23 cellular contexts compared by ENCODE assay signal in genomic region chr2:126786765-126787164, GRCh38.
DNase-seq lines count a peak whose midpoint lies in the region; FAIRE-seq and TF ChIP-seq lines count a peak whose summit lies in the region.
"Had no signal": no experiment of that assay in that cellular context is flagged by ENCODE, and none has a peak within 500 bp of the region (broad histone marks: within the 10 kb centered on the region; RNA-seq: fewer than 3 reads in every experiment).

No MANE protein-coding gene starts in this region.

- no peaks in the 10 kb centered on the region for H3K9me3 ChIP-seq in neuronal stem cell (replicated peaks in 1 of 2; ENCODE audit: control insufficient read depth in 2 of 2, insufficient read depth in 1 of 2, low read depth in 1 of 2, low read length in 2 of 2)
- H3K9me3 ChIP-seq in spleen = no peaks in the 10 kb centered on the region
- H3K9me3 ChIP-seq: BLaER1, Caco-2, HAP-1 had no signal

- no peak overlapping the region for H2BK15ac ChIP-seq in neuronal stem cell (ENCODE audit: low read length)

- H3K4ac ChIP-seq in neuronal stem cell (ENCODE audit: low read length) = no peak overlapping the region

- H3K4me3 ChIP-seq in neuronal stem cell (ENCODE audit: low read length in 2 of 2) (no peak overlapping the region), spleen (no peak overlapping the region)
- H3K4me3 ChIP-seq: BLaER1, HAP-1 had no signal

- H2AK5ac ChIP-seq in neuronal stem cell (ENCODE audit: low read depth, low read length) = no peak overlapping the region

- no peak overlapping the region for H3K23ac ChIP-seq in neuronal stem cell (ENCODE audit: low read depth, low read length, poor library complexity)

- intact Hi-C loops in spleen (cut with DNase I; ENCODE audit: low total_unique reads) = no loop called here

- peak; percentile 9 for DNase-seq in activated effector memory CD4-positive, alpha-beta T cell treated with anti-CD3 and anti-CD28 coated beads, Interleukin-2, amount 50 U/mL, for 16 hours
- no peak for DNase-seq in activated effector memory CD4-positive, alpha-beta T cell treated with Interleukin-2 at 50 U/mL for 16 hours
- DNase-seq in GM13976 (ENCODE audit: low spot score) (no peak), neuronal stem cell (ENCODE audit: low spot score) (no peak), spleen (peak; percentile 37), GM12891 (ENCODE audit: insufficient read length, low spot score) (no peak), NCI-H2107 treated with DMSO at 0.1 percent for 48 hours (lab: John Stamatoyannopoulos, UW; ENCODE audit: unreplicated experiment) (no peak), NCI-H446 treated with DMSO at 0.1 percent for 48 hours (lab: John Stamatoyannopoulos, UW) (no peak)
- DNase-seq: CD4-positive, CD25-positive, alpha-beta regulatory T cell; CD8-positive, alpha-beta T cell; DMS153; DND-41; GOT3; HFFc6 had no signal

- H3K36me3 ChIP-seq in neuronal stem cell (replicated peaks in 1 of 2; ENCODE audit: control insufficient read depth in 2 of 2, insufficient read depth in 2 of 2, low read length in 2 of 2) (no peaks in the 10 kb centered on the region), spleen (no peaks in the 10 kb centered on the region)
- H3K36me3 ChIP-seq: BLaER1, HAP-1 had no signal

- H3K27ac ChIP-seq in neuronal stem cell (replicated peaks; ENCODE audit: low read length) (no peak overlapping the region), spleen (no peak overlapping the region)
- H3K27ac ChIP-seq: 22Rv1, BLaER1, C4-2B had no signal

- no peak overlapping the region for H3K14ac ChIP-seq in neuronal stem cell (ENCODE audit: low read length)

- no peak for TF ChIP-seq POLR2A in spleen (IDR thresholded peaks at IDR 0.05)
- TF ChIP-seq POLR2A in GM12891 (IDR thresholded peaks at IDR 0.05; ENCODE audit: low read depth, low read length) = no peak

- H2BK5ac ChIP-seq in neuronal stem cell (ENCODE audit: low read length) = no peak overlapping the region

- peaks cover 0 to 5% of the 10 kb centered on the region in 2 donors for H3K4me1 ChIP-seq in neuronal stem cell (ENCODE audit: control insufficient read depth in 2 of 2, insufficient read depth in 1 of 2, low read depth in 1 of 2, low read length in 2 of 2)
- no peaks in the 10 kb centered on the region for H3K4me1 ChIP-seq in spleen
- H3K4me1 ChIP-seq: BLaER1, Caco-2, HAP-1 had no signal

- H3K9ac ChIP-seq in neuronal stem cell (ENCODE audit: low read depth, low read length, poor library complexity) = no peak overlapping the region
- H3K9ac ChIP-seq: BLaER1 had no signal

- no peak overlapping the region for H2BK12ac ChIP-seq in neuronal stem cell (ENCODE audit: low read length)

- no peak overlapping the region for H3K18ac ChIP-seq in neuronal stem cell (ENCODE audit: low read length)

- no peak overlapping the region for H2AFZ ChIP-seq in neuronal stem cell (ENCODE audit: low read length)

- FAIRE-seq in GM12891 (lab: Jason Lieb, UNC) = no peak
- FAIRE-seq: A204.1, G401.6, GM18507, H54 had no signal

- no peak overlapping the region for H2BK120ac ChIP-seq in neuronal stem cell (ENCODE audit: low read depth, low read length)

- in situ Hi-C loops in GM13976 (cut with MboI; ENCODE audit: low sequenced_read_pairs, unreplicated experiment) = no loop called here

- no peaks in the 10 kb centered on the region for H3K27me3 ChIP-seq in neuronal stem cell (ENCODE audit: control insufficient read depth in 3 of 3, insufficient read depth in 3 of 3, low read depth in 1 of 3, low read length in 3 of 3)
- peaks cover 0 to 29% (median 0%) of the 10 kb centered on the region in 7 donors for H3K27me3 ChIP-seq in spleen (replicated peaks in 1 of 7)
- H3K27me3 ChIP-seq: BLaER1 had no signal

- no peaks in the 10 kb centered on the region for H3K79me1 ChIP-seq in neuronal stem cell (ENCODE audit: low read depth, low read length)

- H4K91ac ChIP-seq in neuronal stem cell (ENCODE audit: low read depth, low read length, poor library complexity) = no peak overlapping the region

- peak overlapping the region; percentile 45 for H4K8ac ChIP-seq in neuronal stem cell (ENCODE audit: low read depth, low read length)

- WGBS in neuronal stem cell (ENCODE audit: extremely low coverage in 2 of 2, insufficient read length in 2 of 2, insufficient replicate concordance in 1 of 2), 2 donors = no CpG with 5 or more reads among the region's 4 CpGs
- WGBS in spleen, 5 donors = 86 to 95% (median 92%) methylated on average over 4 of the region's 4 CpGs

- no peak overlapping the region for H3K4me2 ChIP-seq in neuronal stem cell (ENCODE audit: insufficient read depth, low read length, poor library complexity, severe bottlenecking)
- H3K4me2 ChIP-seq: BLaER1 had no signal

- TF ChIP-seq CTCF in GM13976 (IDR thresholded peaks at IDR 0.05; ENCODE audit: borderline replicate concordance, control extremely low read depth, extremely low read depth, insufficient read depth, missing control alignments) (peak; percentile 1), spleen (IDR thresholded peaks at IDR 0.05 in 8 of 11, conservative IDR thresholded peaks at IDR 0.05 in 3 of 11) (no peak)

TF ChIP-seq in GM12891, 5 proteins besides CTCF, POLR2A, EP300 and RAD21:
- TF ChIP-seq POU2F2 (IDR thresholded peaks at IDR 0.05; ENCODE audit: low read depth, low read length) = no peak
- no peak for TF ChIP-seq POLR2AphosphoS5 (IDR thresholded peaks at IDR 0.05; ENCODE audit: low read depth, low read length)
- TF ChIP-seq TAF1 (IDR thresholded peaks at IDR 0.05; ENCODE audit: low read depth, low read length) = no peak
- no peak for TF ChIP-seq PAX5 (IDR thresholded peaks at IDR 0.05; ENCODE audit: insufficient read depth, low read length, severe bottlenecking)
- no peak for TF ChIP-seq SPI1 (IDR thresholded peaks at IDR 0.05; ENCODE audit: low read depth, low read length)

Comparison
In these comparisons a context has a peak if more than half of its experiments do, and no peak if none do; other contexts are left out.
1. DNase-seq: peak in activated effector memory CD4-positive, alpha-beta T cell treated with anti-CD3 and anti-CD28 coated beads, Interleukin-2, amount 50 U/mL, for 16 hours (single experiment) and spleen (single experiment); none in activated effector memory CD4-positive, alpha-beta T cell treated with Interleukin-2 at 50 U/mL for 16 hours (single experiment), GM13976 (single experiment), neuronal stem cell (single experiment), GM12891 (single experiment), NCI-H2107 treated with DMSO at 0.1 percent for 48 hours (single experiment) and NCI-H446 treated with DMSO at 0.1 percent for 48 hours (single experiment).